8 cellular contexts compared by ENCODE assay signal in genomic region chr14:101120636-101121398, GRCh38.
A peak's percentile ranks its signal among the peaks of the same experiment; 100 is the strongest.
DNase-seq lines count a peak whose midpoint lies in the region; ATAC-seq and TF ChIP-seq lines count a peak whose summit lies in the region.

No MANE protein-coding gene starts in this region.

- H3K4me3 ChIP-seq in duodenal mucosa (ENCODE audit: low read depth in 1 of 2, low read length in 2 of 2) (peak overlapping the region in 1 of 2 donors; percentile 32), prostate gland (no peak overlapping the region), foreskin fibroblast (ENCODE audit: low read depth in 1 of 2, low read length in 2 of 2) (no peak overlapping the region)

- H3K9me3 ChIP-seq in duodenal mucosa (ENCODE audit: control insufficient read depth in 1 of 2, low read length in 2 of 2) (no peaks in the 10 kb centered on the region), prostate gland (no peaks in the 10 kb centered on the region)

- TF ChIP-seq CTCF in prostate gland (IDR thresholded peaks at IDR 0.05) (no peak), foreskin fibroblast (IDR thresholded peaks at IDR 0.05; ENCODE audit: low read depth, low read length) (no peak)

- intact Hi-C loops in prostate gland (cut with DNase I), result no loop called here

- ATAC-seq in GM19043 (IDR thresholded peaks at IDR 0.05; ENCODE audit: low read depth, unreplicated experiment) (peak; percentile 52), HG03097 (IDR thresholded peaks at IDR 0.05; ENCODE audit: low FRiP score, unreplicated experiment) (no peak), HG03196 (IDR thresholded peaks at IDR 0.05; ENCODE audit: unreplicated experiment) (no peak)

- DNase-seq in NCI-H2107 (lab: John Stamatoyannopoulos, UW) (peak; percentile 28), prostate gland (ENCODE audit: low spot score) (peak; percentile 2), dedifferentiated amniotic fluid mesenchymal stem cell (ENCODE audit: extremely low spot score) (no peak), foreskin fibroblast (no peak)

- 90% methylated on average over 15 of the region's 17 CpGs for WGBS in prostate gland

- TF ChIP-seq POLR2A in prostate gland (IDR thresholded peaks at IDR 0.05), result peak; percentile 21

- H3K9ac ChIP-seq in duodenal mucosa (ENCODE audit: low read depth in 1 of 2, low read length in 2 of 2), result no peak overlapping the region

- no peaks in the 10 kb centered on the region for H3K36me3 ChIP-seq in duodenal mucosa (ENCODE audit: control insufficient read depth in 1 of 2, insufficient read depth in 2 of 2, low read length in 2 of 2)
- no peaks in the 10 kb centered on the region for H3K36me3 ChIP-seq in prostate gland

- peak overlapping the region; percentile 17 for H3K27ac ChIP-seq in duodenal mucosa (ENCODE audit: low read depth, low read length)
- no peak overlapping the region for H3K27ac ChIP-seq in prostate gland

- H3K4me1 ChIP-seq in duodenal mucosa (ENCODE audit: control insufficient read depth in 1 of 2, insufficient read depth in 2 of 2, low read length in 2 of 2) (peaks cover 0 to 3% of the 10 kb centered on the region in 2 donors), prostate gland (replicated peaks) (no peaks in the 10 kb centered on the region)

- H3K27me3 ChIP-seq in duodenal mucosa (ENCODE audit: control insufficient read depth in 1 of 2, insufficient read depth in 2 of 2, low read length in 2 of 2) (no peaks in the 10 kb centered on the region), prostate gland (replicated peaks; ENCODE audit: insufficient read depth) (no peaks in the 10 kb centered on the region)

Comparison
In these comparisons a context has a peak if more than half of its experiments do, and no peak if none do; other contexts are left out.
1. DNase-seq: peak in NCI-H2107 (single experiment) and prostate gland (single experiment); none in dedifferentiated amniotic fluid mesenchymal stem cell (single experiment) and foreskin fibroblast (0 of 2).